ENCODE assay signal across 11 cellular contexts in the genomic region with DNA sequence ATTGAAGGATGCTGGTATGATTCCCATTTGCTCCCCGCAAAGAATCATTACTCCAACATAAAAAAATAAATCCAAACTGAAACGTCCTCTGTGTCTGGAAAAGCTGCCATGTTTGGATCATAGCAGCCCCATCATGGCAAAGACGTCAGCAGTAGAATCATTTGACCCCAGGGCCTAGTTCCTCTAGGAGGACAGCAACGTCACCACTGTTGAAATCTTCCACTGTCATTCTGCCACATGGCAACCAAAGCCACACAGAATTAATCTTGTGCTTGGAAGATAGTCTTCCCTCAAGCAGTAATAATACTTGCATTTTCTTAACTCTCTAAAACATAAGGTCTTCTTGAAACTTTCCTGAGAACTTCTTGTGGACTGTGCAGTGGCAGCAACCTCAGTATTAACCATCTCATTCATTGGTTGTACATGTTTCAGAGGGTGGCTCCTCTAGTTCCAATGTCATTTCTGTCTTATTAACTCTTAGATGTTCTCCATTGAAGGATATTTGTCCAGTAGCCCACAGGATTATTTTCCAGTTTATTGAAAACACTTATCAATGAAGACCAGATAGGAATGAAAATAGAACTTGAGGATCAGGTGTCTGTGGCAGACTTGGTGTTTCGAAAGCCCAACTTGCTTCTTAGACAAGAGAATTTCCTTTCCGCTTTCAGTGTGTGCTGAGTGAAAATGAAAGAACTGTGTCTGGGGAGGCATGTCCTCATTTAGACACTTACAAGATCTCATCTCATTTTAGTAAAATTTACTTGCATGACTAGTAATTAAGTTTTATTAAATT. TPM values are rescaled to one million over a fixed set of nuclear protein-coding genes. Genes with fewer than 3 reads are reported as not detected.
DNase-seq lines count a peak whose midpoint lies in the region; ATAC-seq and TF ChIP-seq lines count a peak whose summit lies in the region.
"Had no signal": no experiment of that assay in that cellular context is flagged by ENCODE, and none has a peak within 500 bp of the region (broad histone marks: within the 10 kb centered on the region; RNA-seq: fewer than 3 reads in every experiment).

No MANE protein-coding gene starts in this region.

- H3K4me1 ChIP-seq in right cardiac atrium (ENCODE audit: control insufficient read depth, insufficient read depth, low read length) (no peaks in the 10 kb centered on the region), hepatocyte (ENCODE audit: insufficient read depth) (no peaks in the 10 kb centered on the region)

- H3K9me3 ChIP-seq in right cardiac atrium (ENCODE audit: control insufficient read depth, low read length): no peaks in the 10 kb centered on the region
- H3K9me3 ChIP-seq in hepatocyte (ENCODE audit: low read depth): no peaks in the 10 kb centered on the region
- H3K9me3 ChIP-seq: MG63, mucosa of descending colon had no signal

- DNase-seq in HL-60 (ENCODE audit: low read depth in 1 of 2, low spot score in 1 of 2) (peak in 1 of 2 experiments; percentile 45), pons (ENCODE audit: low spot score) (peak; percentile 87), kidney tubule cell (ENCODE audit: low spot score) (no peak), right cardiac atrium (no peak), inferior parietal cortex (ENCODE audit: extremely low spot score) (no peak), hepatocyte (ENCODE audit: low spot score) (no peak)
- DNase-seq: erythroblast, MG63 had no signal

- no peak overlapping the region for H2AFZ ChIP-seq in hepatocyte

- no peaks in the 10 kb centered on the region for H4K20me1 ChIP-seq in hepatocyte (ENCODE audit: insufficient read depth, poor library complexity, severe bottlenecking)

- WGBS in right cardiac atrium: 71% methylated on average over 6 of the region's 6 CpGs
- 93% methylated on average over 6 of the region's 6 CpGs for WGBS in hepatocyte (ENCODE audit: low lambda C conversion rate, missing lambda C conversion rate)

- H3K79me2 ChIP-seq in hepatocyte: no peaks in the 10 kb centered on the region

- ATAC-seq in GM19035 (IDR thresholded peaks at IDR 0.05; ENCODE audit: unreplicated experiment): peak; percentile 97
- ATAC-seq in HG02678 (IDR thresholded peaks at IDR 0.05; ENCODE audit: unreplicated experiment): peak; percentile 98
- ATAC-seq in right cardiac atrium: no peak
- ATAC-seq: mucosa of descending colon had no signal

- intact Hi-C loops in right cardiac atrium (cut with DNase I): no loop called here

- no peak overlapping the region for H3K4me2 ChIP-seq in hepatocyte

- H3K27ac ChIP-seq in HL-60 (replicated peaks): peak overlapping the region; percentile 33
- H3K27ac ChIP-seq in right cardiac atrium (ENCODE audit: low read length): no peak overlapping the region
- no peak overlapping the region for H3K27ac ChIP-seq in hepatocyte

- TF ChIP-seq CTCF in HL-60 (IDR thresholded peaks at IDR 0.05; ENCODE audit: insufficient read depth, low read length) (no peak), hepatocyte (IDR thresholded peaks at IDR 0.05; ENCODE audit: poor library complexity) (no peak)

- no peaks in the 10 kb centered on the region for H3K27me3 ChIP-seq in HL-60 (ENCODE audit: insufficient read depth, poor library complexity, severe bottlenecking)
- no peaks in the 10 kb centered on the region for H3K27me3 ChIP-seq in right cardiac atrium (ENCODE audit: control insufficient read depth, insufficient read depth)
- no peaks in the 10 kb centered on the region for H3K27me3 ChIP-seq in hepatocyte
- H3K27me3 ChIP-seq: MG63 had no signal

- H3K4me3 ChIP-seq in HL-60 (replicated peaks; ENCODE audit: insufficient read depth, low read length) (no peak overlapping the region), right cardiac atrium (ENCODE audit: low read length) (no peak overlapping the region), hepatocyte (no peak overlapping the region)
- H3K4me3 ChIP-seq: MG63, mucosa of descending colon had no signal

- no peaks in the 10 kb centered on the region for H3K9me2 ChIP-seq in hepatocyte (replicated peaks; ENCODE audit: insufficient read depth)

- H3K36me3 ChIP-seq in hepatocyte (replicated peaks; ENCODE audit: insufficient read depth, low read depth): no peaks in the 10 kb centered on the region
- H3K36me3 ChIP-seq: MG63 had no signal

RNA-seq across cellular contexts. Expression of gene INHBA, which starts 28.8 kb away (rescaled TPM):
- total RNA-seq in right cardiac atrium (10 to 100 TPM; 21.9 to 66.4 (median 42.7) TPM), hepatocyte (8.2 and 10.8 TPM in 2 replicates)
- polyA plus RNA-seq in right cardiac atrium (3.3 TPM), hepatocyte (7.0 and 9.4 TPM in 2 replicates)

Comparison
In these comparisons a context has a peak if more than half of its experiments do, and no peak if none do; other contexts are left out.
1. ATAC-seq: peak in GM19035 (single experiment) and HG02678 (single experiment); none in right cardiac atrium (0 of 2).